In the genomic region with DNA sequence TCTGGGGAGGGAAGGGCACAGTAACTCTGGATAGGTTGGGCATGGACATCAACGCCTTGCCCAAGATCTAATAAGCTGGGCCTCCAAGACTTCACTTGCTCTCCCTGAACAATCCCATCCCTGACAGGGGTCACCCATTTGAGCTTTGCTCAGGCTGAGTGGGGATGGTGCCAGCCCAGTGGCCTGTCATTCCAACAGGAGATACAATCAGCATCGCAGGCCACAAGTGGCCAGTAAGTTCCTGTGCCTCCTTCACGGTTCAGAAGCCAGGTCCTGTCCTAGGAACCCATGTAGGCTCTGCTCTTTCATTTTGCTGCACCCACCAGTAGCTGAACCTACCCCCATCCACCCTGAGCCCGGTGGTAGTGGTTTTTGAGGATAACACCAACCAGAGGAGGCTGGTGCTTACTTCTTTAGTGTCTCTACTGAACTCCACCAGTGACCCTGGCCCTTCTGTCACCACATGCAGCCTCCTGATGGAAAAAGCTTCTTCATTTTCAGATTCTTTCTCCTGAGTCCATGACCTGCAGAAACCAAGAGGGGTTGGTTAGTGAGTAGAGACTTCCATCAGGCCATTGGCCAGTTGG, we compare ENCODE assay signal across 22 cellular contexts. TPM values are rescaled to one million over a fixed set of nuclear protein-coding genes. Genes with fewer than 3 reads are reported as not detected.
"Had no signal": no experiment of that assay in that cellular context is flagged by ENCODE, and none has a peak within 500 bp of the region (broad histone marks: within the 10 kb centered on the region; RNA-seq: fewer than 3 reads in every experiment).

No MANE protein-coding gene starts in this region.

- ATAC-seq: effector memory CD8-positive, alpha-beta T cell; foreskin keratinocyte; left colon; left ventricle myocardium superior; stimulated activated memory B cell treated with anti-CD40 and anti-IgM and Interleukin-4, amounts not matched to agents 10 μg/mL and 1 μg/mL and 100 μg/mL, for 72 hours had no signal

- H3K4me1 Mint-ChIP-seq: naive B cell; stimulated activated memory B cell treated with anti-CD40 and anti-IgM and Interleukin-4, amounts not matched to agents 10 μg/mL and 1 μg/mL and 100 μg/mL, for 72 hours had no signal

- H3K9me3 Mint-ChIP-seq: dendritic cell treated with granulocyte-macrophage colony-stimulating factor and Interleukin-4, amounts not matched to agents 40 ng/mL and 50 ng/mL, for 4 days; effector memory CD8-positive, alpha-beta T cell; naive B cell; stimulated activated memory B cell treated with anti-CD40 and anti-IgM and Interleukin-4, amounts not matched to agents 10 μg/mL and 1 μg/mL and 100 μg/mL, for 72 hours; stimulated activated naive CD8-positive, alpha-beta T cell treated with anti-CD3 and anti-CD28 coated beads, Interleukin-15, Interleukin-2, amounts not matched to agents 100 ng/mL and 50 ng/mL, for 24 hours had no signal

- H3K36me3 Mint-ChIP-seq: naive B cell; stimulated activated memory B cell treated with anti-CD40 and anti-IgM and Interleukin-4, amounts not matched to agents 10 μg/mL and 1 μg/mL and 100 μg/mL, for 72 hours had no signal

- DNase-seq: effector memory CD8-positive, alpha-beta T cell; esophagus squamous epithelium; foreskin keratinocyte; left colon; left ventricle myocardium superior; naive B cell; ovary; sigmoid colon; stimulated activated CD4-positive, alpha-beta T cell treated with anti-CD3 and anti-CD28 coated beads, Interleukin-12 subunit alpha, Interleukin-12 subunit beta, amount 100 ng/mL, for 4 hours; stimulated activated CD4-positive, alpha-beta T cell treated with anti-CD3 and anti-CD28 coated beads, Interleukin-2, amount 100 ng/mL, for 48 hours; tibial artery; upper lobe of left lung; uterus had no signal

- H3K27ac Mint-ChIP-seq: dendritic cell treated with granulocyte-macrophage colony-stimulating factor and Interleukin-4, amounts not matched to agents 40 ng/mL and 50 ng/mL, for 4 days; naive B cell; stimulated activated memory B cell treated with anti-CD40 and anti-IgM and Interleukin-4, amounts not matched to agents 10 μg/mL and 1 μg/mL and 100 μg/mL, for 72 hours; stimulated activated naive CD8-positive, alpha-beta T cell treated with anti-CD3 and anti-CD28 coated beads, Interleukin-15, Interleukin-2, amounts not matched to agents 100 ng/mL and 50 ng/mL, for 24 hours had no signal

- H3K27me3 Mint-ChIP-seq: effector memory CD8-positive, alpha-beta T cell; stimulated activated memory B cell treated with anti-CD40 and anti-IgM and Interleukin-4, amounts not matched to agents 10 μg/mL and 1 μg/mL and 100 μg/mL, for 72 hours; stimulated activated naive CD8-positive, alpha-beta T cell treated with anti-CD3 and anti-CD28 coated beads, Interleukin-15, Interleukin-2, amounts not matched to agents 100 ng/mL and 50 ng/mL, for 24 hours had no signal

- FAIRE-seq: colon had no signal

- H3K4me3 Mint-ChIP-seq: dendritic cell treated with granulocyte-macrophage colony-stimulating factor and Interleukin-4, amounts not matched to agents 40 ng/mL and 50 ng/mL, for 4 days; effector memory CD8-positive, alpha-beta T cell; naive B cell; stimulated activated memory B cell treated with anti-CD40 and anti-IgM and Interleukin-4, amounts not matched to agents 10 μg/mL and 1 μg/mL and 100 μg/mL, for 72 hours; stimulated activated naive CD8-positive, alpha-beta T cell treated with anti-CD3 and anti-CD28 coated beads, Interleukin-15, Interleukin-2, amounts not matched to agents 100 ng/mL and 50 ng/mL, for 24 hours had no signal

- H3K27ac ChIP-seq: esophagus squamous epithelium, foreskin keratinocyte, ovary, right atrium auricular region, sigmoid colon, tibial artery, upper lobe of left lung had no signal

- H3K27me3 ChIP-seq: ovary, right atrium auricular region, sigmoid colon, tibial artery, upper lobe of left lung, uterus had no signal

- H3K4me3 ChIP-seq: esophagus squamous epithelium, ovary, right atrium auricular region, sigmoid colon, skin epidermis, tibial artery, upper lobe of left lung, uterus had no signal

- H3K9me3 ChIP-seq: esophagus squamous epithelium, ovary, right atrium auricular region, sigmoid colon, tibial artery, upper lobe of left lung, uterus had no signal

- H3K36me3 ChIP-seq: esophagus squamous epithelium, ovary, right atrium auricular region, sigmoid colon, tibial artery, upper lobe of left lung, uterus had no signal

- H3K4me1 ChIP-seq: foreskin keratinocyte, right atrium auricular region, sigmoid colon, tibial artery, upper lobe of left lung, uterus had no signal

RNA-seq across cellular contexts. Expression of a gene that starts 32.3 kb away (rescaled TPM):
- total RNA-seq: foreskin keratinocyte, left ventricle myocardium superior, lung microvascular endothelial cell, posterior vena cava had no signal
- polyA plus RNA-seq: foreskin keratinocyte had no signal

RNA-seq across cellular contexts. Expression of a gene that starts 32.4 kb away (rescaled TPM):
- total RNA-seq: esophagus squamous epithelium, foreskin keratinocyte, left ventricle myocardium superior, lung microvascular endothelial cell had no signal
- polyA plus RNA-seq: foreskin keratinocyte had no signal

RNA-seq across cellular contexts. Expression of a gene that starts 45.5 kb away (rescaled TPM):
- total RNA-seq: kidney epithelial cell had no signal
